1 cellular context compared by ENCODE assay signal in the genomic region with DNA sequence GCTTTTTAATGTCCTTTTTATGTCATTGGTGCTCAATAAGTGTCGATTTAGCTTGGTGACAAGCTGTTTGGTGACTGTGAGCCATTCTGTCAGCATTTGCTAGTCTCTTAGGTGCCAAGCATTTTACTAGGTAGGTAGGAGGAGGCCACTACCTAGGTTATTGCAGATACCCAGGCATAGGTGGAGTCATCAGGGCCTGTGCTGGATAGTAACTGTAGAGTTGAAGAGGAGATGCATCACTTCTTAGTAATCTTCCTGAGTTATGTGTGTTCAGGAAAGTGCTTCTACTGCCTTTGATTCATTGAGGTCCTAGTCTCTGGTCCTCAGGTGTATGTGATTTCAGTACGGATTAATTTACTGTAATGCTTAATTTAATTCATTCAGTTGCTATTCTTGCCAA.
TF ChIP-seq lines count a peak whose summit lies in the region.

No MANE protein-coding gene starts in this region.

TF ChIP-seq in endothelial cell of umbilical vein, 7 proteins besides CTCF, POLR2A, EP300 and RAD21:
- TF ChIP-seq EZH2 (IDR thresholded peaks at IDR 0.05; ENCODE audit: borderline replicate concordance, low read depth, low read length, severe bottlenecking) (no peak), FOS (IDR thresholded peaks at IDR 0.05; ENCODE audit: borderline replicate concordance, insufficient read depth, low read length) (peak; percentile 20)
